Comparison of ENCODE assay signal across 25 cellular contexts in genomic region chrX:150017868-150018267, GRCh38.
"Had no signal": no experiment of that assay in that cellular context is flagged by ENCODE, and none has a peak within 500 bp of the region (broad histone marks: within the 10 kb centered on the region; RNA-seq: fewer than 3 reads in every experiment).

No MANE protein-coding gene starts in this region.

- H3K27ac Mint-ChIP-seq: activated CD4-positive, alpha-beta T cell treated with anti-CD3 and anti-CD28 coated beads, Interleukin-2, amount 10 ng/mL, durations not matched to agents 7 days and 5 days; activated CD8-positive, alpha-beta T cell treated with anti-CD3 and anti-CD28 coated beads for 36 hours; activated naive CD4-positive, alpha-beta T cell treated with anti-CD3 and anti-CD28 coated beads, Interleukin-2, amount 10 ng/mL, durations not matched to agents 7 days and 5 days; activated naive CD8-positive, alpha-beta T cell treated with anti-CD3 and anti-CD28 coated beads, Interleukin-2, amount 10 ng/mL, durations not matched to agents 7 days and 5 days; effector memory CD8-positive, alpha-beta T cell had no signal

- ATAC-seq: activated CD8-positive, alpha-beta T cell treated with anti-CD3 and anti-CD28 coated beads for 36 hours; body of pancreas; effector memory CD8-positive, alpha-beta T cell; foreskin keratinocyte; gastroesophageal sphincter; heart right ventricle had no signal

- H3K4me3 Mint-ChIP-seq: activated CD4-positive, alpha-beta T cell treated with anti-CD3 and anti-CD28 coated beads, Interleukin-2, amount 10 ng/mL, durations not matched to agents 7 days and 5 days; activated CD8-positive, alpha-beta T cell treated with anti-CD3 and anti-CD28 coated beads for 36 hours; activated naive CD4-positive, alpha-beta T cell treated with anti-CD3 and anti-CD28 coated beads, Interleukin-2, amount 10 ng/mL, durations not matched to agents 7 days and 5 days; activated naive CD8-positive, alpha-beta T cell treated with anti-CD3 and anti-CD28 coated beads, Interleukin-2, amount 10 ng/mL, durations not matched to agents 7 days and 5 days; effector memory CD8-positive, alpha-beta T cell had no signal

- H3K36me3 Mint-ChIP-seq: activated naive CD4-positive, alpha-beta T cell treated with anti-CD3 and anti-CD28 coated beads, Interleukin-2, amount 10 ng/mL, durations not matched to agents 7 days and 5 days; activated naive CD8-positive, alpha-beta T cell treated with anti-CD3 and anti-CD28 coated beads, Interleukin-2, amount 10 ng/mL, durations not matched to agents 7 days and 5 days had no signal

- H3K27me3 Mint-ChIP-seq: activated CD4-positive, alpha-beta T cell treated with anti-CD3 and anti-CD28 coated beads, Interleukin-2, amount 10 ng/mL, durations not matched to agents 7 days and 5 days; activated CD8-positive, alpha-beta T cell treated with anti-CD3 and anti-CD28 coated beads for 36 hours; activated naive CD4-positive, alpha-beta T cell treated with anti-CD3 and anti-CD28 coated beads, Interleukin-2, amount 10 ng/mL, durations not matched to agents 7 days and 5 days; activated naive CD8-positive, alpha-beta T cell treated with anti-CD3 and anti-CD28 coated beads, Interleukin-2, amount 10 ng/mL, durations not matched to agents 7 days and 5 days; effector memory CD8-positive, alpha-beta T cell had no signal

- H3K4me1 Mint-ChIP-seq: activated CD4-positive, alpha-beta T cell treated with anti-CD3 and anti-CD28 coated beads, Interleukin-2, amount 10 ng/mL, durations not matched to agents 7 days and 5 days; activated naive CD4-positive, alpha-beta T cell treated with anti-CD3 and anti-CD28 coated beads, Interleukin-2, amount 10 ng/mL, durations not matched to agents 7 days and 5 days; activated naive CD8-positive, alpha-beta T cell treated with anti-CD3 and anti-CD28 coated beads, Interleukin-2, amount 10 ng/mL, durations not matched to agents 7 days and 5 days had no signal

- H3K9me3 Mint-ChIP-seq: activated CD4-positive, alpha-beta T cell treated with anti-CD3 and anti-CD28 coated beads, Interleukin-2, amount 10 ng/mL, durations not matched to agents 7 days and 5 days; activated naive CD4-positive, alpha-beta T cell treated with anti-CD3 and anti-CD28 coated beads, Interleukin-2, amount 10 ng/mL, durations not matched to agents 7 days and 5 days; activated naive CD8-positive, alpha-beta T cell treated with anti-CD3 and anti-CD28 coated beads, Interleukin-2, amount 10 ng/mL, durations not matched to agents 7 days and 5 days; effector memory CD8-positive, alpha-beta T cell had no signal

- DNase-seq: activated CD4-positive, alpha-beta T cell treated with anti-CD3 and anti-CD28 coated beads for 4 hours; activated CD4-positive, alpha-beta T cell treated with anti-CD3 and anti-CD28 coated beads, Interleukin-2, amount 10 ng/mL, durations not matched to agents 7 days and 5 days; activated CD4-positive, alpha-beta T cell treated with anti-CD3 and anti-CD28 coated beads, Interleukin-2, amount 50 U/mL, for 48 hours; activated CD4-positive, CD25-positive, alpha-beta regulatory T cell; activated CD4-positive, CD25-positive, alpha-beta regulatory T cell treated with anti-CD3 and anti-CD28 coated beads, Interleukin-2, amount 50 U/mL, for 72 hours; activated CD8-positive, alpha-beta memory T cell treated with anti-CD3 and anti-CD28 coated beads for 24 hours; activated CD8-positive, alpha-beta T cell treated with anti-CD3 and anti-CD28 coated beads for 36 hours; activated gamma-delta T cell; activated naive CD4-positive, alpha-beta T cell; activated naive CD4-positive, alpha-beta T cell treated with anti-CD3 and anti-CD28 coated beads, Interleukin-2, amount 10 ng/mL, durations not matched to agents 7 days and 5 days; activated naive CD8-positive, alpha-beta T cell treated with anti-CD3 and anti-CD28 coated beads, Interleukin-2, amount 10 ng/mL, durations not matched to agents 7 days and 5 days; activated T-cell treated with anti-CD3 and anti-CD28 coated beads, Interleukin-2, amount 50 U/mL, for 48 hours; amniotic stem cell; anterior cingulate cortex; body of pancreas; caudate nucleus; cortex of kidney; dermis blood vessel endothelial cell; effector CD4-positive, alpha-beta T cell; effector memory CD8-positive, alpha-beta T cell; erythroblast; foreskin keratinocyte; heart right ventricle; T-helper 2 cell had no signal
